Comparison of ENCODE assay signal across 15 cellular contexts in genomic region chr5:166977916-166978434, GRCh38. TPM values are rescaled to one million over a fixed set of nuclear protein-coding genes. Genes with fewer than 3 reads are reported as not detected.
DNase-seq lines count a peak whose midpoint lies in the region; ATAC-seq and TF ChIP-seq lines count a peak whose summit lies in the region.
"Had no signal": no experiment of that assay in that cellular context is flagged by ENCODE, and none has a peak within 500 bp of the region (broad histone marks: within the 10 kb centered on the region; RNA-seq: fewer than 3 reads in every experiment).

No MANE protein-coding gene starts in this region.

- no peak overlapping the region for H3K27ac Mint-ChIP-seq in osteocyte (ENCODE audit: unreplicated experiment)
- no peak overlapping the region for H3K27ac Mint-ChIP-seq in activated T-cell treated with anti-CD3 and anti-CD28 coated beads, Interleukin-2, amount 50 U/mL, for 72 hours
- H3K27ac Mint-ChIP-seq: activated CD4-positive, alpha-beta memory T cell treated with anti-CD3 and anti-CD28 coated beads for 36 hours; activated naive CD8-positive, alpha-beta T cell treated with anti-CD3 and anti-CD28 coated beads for 36 hours had no signal

- H3K4me3 ChIP-seq in left ventricle myocardium inferior, result peak overlapping the region; percentile 63
- H3K4me3 ChIP-seq in right cardiac atrium (ENCODE audit: low read length), result peak overlapping the region; percentile 51
- H3K4me3 ChIP-seq in uterus, result peak overlapping the region; percentile 25 to 39
- H3K4me3 ChIP-seq: lung had no signal

- intact Hi-C loops in left ventricle myocardium inferior (cut with micrococcal nuclease), result no loop called here
- intact Hi-C loops in left cardiac atrium (cut with DNase I), result no loop called here
- intact Hi-C loops in right cardiac atrium (cut with DNase I), result no loop called here
- intact Hi-C loops in uterus (cut with DNase I; ENCODE audit: low total_unique reads), result no loop called here

- ATAC-seq in left cardiac atrium (no peak), right cardiac atrium (no peak), HG03457 (IDR thresholded peaks at IDR 0.05; ENCODE audit: unreplicated experiment) (no peak)
- no peak for ATAC-seq in activated T-cell treated with anti-CD3 and anti-CD28 coated beads, Interleukin-2, amount 50 U/mL, for 72 hours (replicated peaks in 1 of 2)

- TF ChIP-seq CTCF in left ventricle myocardium inferior (IDR thresholded peaks at IDR 0.05; ENCODE audit: borderline replicate concordance) (no peak), osteocyte (IDR thresholded peaks at IDR 0.05) (no peak), uterus (IDR thresholded peaks at IDR 0.05) (no peak)

- no peaks in the 10 kb centered on the region for H3K9me3 Mint-ChIP-seq in osteocyte (ENCODE audit: unreplicated experiment)
- peaks cover 0 to 2% of the 10 kb centered on the region in 2 donors for H3K9me3 Mint-ChIP-seq in activated T-cell treated with anti-CD3 and anti-CD28 coated beads, Interleukin-2, amount 50 U/mL, for 72 hours
- H3K9me3 Mint-ChIP-seq: activated CD4-positive, alpha-beta memory T cell treated with anti-CD3 and anti-CD28 coated beads for 36 hours; activated naive CD8-positive, alpha-beta T cell treated with anti-CD3 and anti-CD28 coated beads for 36 hours had no signal

- H3K36me3 ChIP-seq in left ventricle myocardium inferior (no peaks in the 10 kb centered on the region), uterus (no peaks in the 10 kb centered on the region)

- H3K27me3 ChIP-seq in left ventricle myocardium inferior (ENCODE audit: low read depth) (peaks cover 36% of the 10 kb centered on the region), right cardiac atrium (ENCODE audit: control insufficient read depth, insufficient read depth) (no peaks in the 10 kb centered on the region), uterus (peaks cover 0 to 17% of the 10 kb centered on the region in 2 donors)

- H3K27me3 Mint-ChIP-seq in osteocyte (ENCODE audit: unreplicated experiment), result peaks cover 54% of the 10 kb centered on the region
- H3K27me3 Mint-ChIP-seq in activated T-cell treated with anti-CD3 and anti-CD28 coated beads, Interleukin-2, amount 50 U/mL, for 72 hours (ENCODE audit: low read depth), result peaks cover 25% of the 10 kb centered on the region

- H3K4me3 Mint-ChIP-seq in osteocyte (ENCODE audit: unreplicated experiment), result peak overlapping the region; percentile 75
- no peak overlapping the region for H3K4me3 Mint-ChIP-seq in activated T-cell treated with anti-CD3 and anti-CD28 coated beads, Interleukin-2, amount 50 U/mL, for 72 hours
- H3K4me3 Mint-ChIP-seq: activated CD4-positive, alpha-beta memory T cell treated with anti-CD3 and anti-CD28 coated beads for 36 hours; activated naive CD8-positive, alpha-beta T cell treated with anti-CD3 and anti-CD28 coated beads for 36 hours had no signal

- H3K4me1 Mint-ChIP-seq in osteocyte (ENCODE audit: unreplicated experiment), result peaks cover 11% of the 10 kb centered on the region
- no peaks in the 10 kb centered on the region for H3K4me1 Mint-ChIP-seq in activated T-cell treated with anti-CD3 and anti-CD28 coated beads, Interleukin-2, amount 50 U/mL, for 72 hours (ENCODE audit: low read depth)

- no peaks in the 10 kb centered on the region for H3K36me3 Mint-ChIP-seq in osteocyte (ENCODE audit: unreplicated experiment)
- peaks cover 0 to 1% of the 10 kb centered on the region in 2 donors for H3K36me3 Mint-ChIP-seq in activated T-cell treated with anti-CD3 and anti-CD28 coated beads, Interleukin-2, amount 50 U/mL, for 72 hours (ENCODE audit: insufficient read depth in 2 of 2)
- H3K36me3 Mint-ChIP-seq: activated naive CD8-positive, alpha-beta T cell treated with anti-CD3 and anti-CD28 coated beads for 36 hours had no signal

- TF ChIP-seq POLR2A in uterus (IDR thresholded peaks at IDR 0.05), result no peak

- 31% methylated on average over 7 of the region's 7 CpGs for WGBS in right cardiac atrium

- H3K9me3 ChIP-seq in left ventricle myocardium inferior (replicated peaks) (no peaks in the 10 kb centered on the region), right cardiac atrium (ENCODE audit: control insufficient read depth, low read length) (no peaks in the 10 kb centered on the region), uterus (no peaks in the 10 kb centered on the region)

- DNase-seq in left ventricle myocardium inferior (no peak), left cardiac atrium (no peak), right cardiac atrium (no peak), osteocyte (ENCODE audit: extremely low spot score, unreplicated experiment) (no peak), uterus (no peak), HPDE6-E6E7 (ENCODE audit: extremely low spot score) (no peak)
- DNase-seq in activated T-cell treated with anti-CD3 and anti-CD28 coated beads, Interleukin-2, amount 50 U/mL, for 72 hours, result no peak
- DNase-seq: activated CD4-positive, alpha-beta memory T cell treated with anti-CD3 and anti-CD28 coated beads for 36 hours; activated naive CD8-positive, alpha-beta T cell treated with anti-CD3 and anti-CD28 coated beads for 36 hours; DND-41; Kasumi-1; stimulated activated CD4-positive, alpha-beta T cell treated with anti-CD3 and anti-CD28 coated beads, Interleukin-15, amount 100 ng/mL, for 24 hours; stimulated activated naive CD4-positive, alpha-beta T cell treated with Interleukin-2 at 50 U/mL for 16 hours had no signal

- H3K27ac ChIP-seq in left ventricle myocardium inferior (replicated peaks), result no peak overlapping the region
- no peak overlapping the region for H3K27ac ChIP-seq in right cardiac atrium (ENCODE audit: low read length)
- no peak overlapping the region for H3K27ac ChIP-seq in uterus

- H3K4me1 ChIP-seq in left ventricle myocardium inferior (peaks cover 17% of the 10 kb centered on the region), right cardiac atrium (ENCODE audit: control insufficient read depth, insufficient read depth, low read length) (no peaks in the 10 kb centered on the region), uterus (peaks cover 0 to 9% of the 10 kb centered on the region in 2 donors)

RNA-seq across cellular contexts. Expression of gene TENM2, which starts 0.9 kb away (rescaled TPM):
- total RNA-seq in left ventricle myocardium inferior (198 TPM), left cardiac atrium (10 to 100 TPM; 26.4 to 31.2 TPM), right cardiac atrium (100 to 1,000 TPM in 1 of 4 donors, 10 to 100 TPM in 3; 65.6 to 111 (median 98.4) TPM), osteocyte (4.6 and 4.8 TPM in 2 replicates), uterus (1 to 10 TPM in 1 of 4 donors, under 1 TPM in 2, not detected in 1; 0.09 to 5.9 (median 0.29) TPM)
- 26.0 TPM for polyA plus RNA-seq in right cardiac atrium
- total RNA-seq in activated T-cell treated with anti-CD3 and anti-CD28 coated beads, Interleukin-2, amount 50 U/mL, for 72 hours, result under 1 TPM; 0.02 to 0.39 TPM
- total RNA-seq: activated CD4-positive, alpha-beta memory T cell treated with anti-CD3 and anti-CD28 coated beads for 36 hours had no signal
